11 cellular contexts compared by ENCODE assay signal in genomic region chr16:81717662-81718189, GRCh38.
DNase-seq lines count a peak whose midpoint lies in the region; ATAC-seq and TF ChIP-seq lines count a peak whose summit lies in the region.
"Had no signal": no experiment of that assay in that cellular context is flagged by ENCODE, and none has a peak within 500 bp of the region (broad histone marks: within the 10 kb centered on the region; RNA-seq: fewer than 3 reads in every experiment).

No MANE protein-coding gene starts in this region.

- peaks cover 0 to 2% (median 0%) of the 10 kb centered on the region in 3 donors for H3K36me3 Mint-ChIP-seq in CD8-positive, alpha-beta memory T cell
- H3K36me3 Mint-ChIP-seq in T-helper 17 cell (ENCODE audit: low read depth), result no peaks in the 10 kb centered on the region

- H3K9me3 Mint-ChIP-seq in CD8-positive, alpha-beta memory T cell, result no peaks in the 10 kb centered on the region
- H3K9me3 Mint-ChIP-seq: activated naive CD4-positive, alpha-beta T cell treated with anti-CD3 and anti-CD28 coated beads, Interleukin-2, amount 50 U/mL, for 72 hours had no signal

- intact Hi-C loops in ovary (cut with DNase I), result loop anchor here in 1 of 4 donors (5.0 kb wide), 1 partner anchor 90 kb away; no protein-coding TSS in a partner anchor

- H3K4me1 Mint-ChIP-seq in CD8-positive, alpha-beta memory T cell, result peaks cover 45 to 56% (median 56%) of the 10 kb centered on the region in 3 donors
- peaks cover 39% of the 10 kb centered on the region for H3K4me1 Mint-ChIP-seq in T-helper 17 cell

- H3K27ac Mint-ChIP-seq in CD8-positive, alpha-beta memory T cell, result peak overlapping the region; percentile 81 to 96 (median 94)
- peak overlapping the region; percentile 96 for H3K27ac Mint-ChIP-seq in T-helper 17 cell

- H3K4me3 Mint-ChIP-seq in CD8-positive, alpha-beta memory T cell, result peak overlapping the region; percentile 67 to 89 (median 72)
- peak overlapping the region; percentile 80 for H3K4me3 Mint-ChIP-seq in T-helper 17 cell

- no peak overlapping the region for H3K4me3 ChIP-seq in CD8-positive, alpha-beta memory T cell (ENCODE audit: low read length)
- H3K4me3 ChIP-seq in tibial nerve (no peak overlapping the region), ovary (no peak overlapping the region)

- ATAC-seq in T-helper 17 cell, result no peak

- peak overlapping the region; percentile 1 for H3K27ac ChIP-seq in CD8-positive, alpha-beta memory T cell (ENCODE audit: low read depth, low read length)
- no peak overlapping the region for H3K27ac ChIP-seq in tibial nerve
- no peak overlapping the region for H3K27ac ChIP-seq in ovary

- no peaks in the 10 kb centered on the region for H3K9me3 ChIP-seq in CD8-positive, alpha-beta memory T cell (ENCODE audit: low read length)
- H3K9me3 ChIP-seq in T-helper 17 cell (ENCODE audit: control insufficient read depth, low read length, poor library complexity, severe bottlenecking), result no peaks in the 10 kb centered on the region
- no peaks in the 10 kb centered on the region for H3K9me3 ChIP-seq in tibial nerve
- H3K9me3 ChIP-seq in ovary, result no peaks in the 10 kb centered on the region

- no peaks in the 10 kb centered on the region for H3K27me3 ChIP-seq in CD8-positive, alpha-beta memory T cell (ENCODE audit: insufficient read depth, low read length, poor library complexity, severe bottlenecking)
- no peaks in the 10 kb centered on the region for H3K27me3 ChIP-seq in tibial nerve
- H3K27me3 ChIP-seq in ovary, result no peaks in the 10 kb centered on the region

- POLR2A ChIA-PET in CD8-positive, alpha-beta memory T cell (lab: Charles Lee), result no interaction called here

- TF ChIP-seq CTCF in tibial nerve (IDR thresholded peaks at IDR 0.05), result no peak
- TF ChIP-seq CTCF in ovary (IDR thresholded peaks at IDR 0.05), result no peak

- peaks cover 42% of the 10 kb centered on the region for H3K4me1 ChIP-seq in CD8-positive, alpha-beta memory T cell (ENCODE audit: insufficient read depth, low read length)
- peaks cover 0 to 7% (median 2%) of the 10 kb centered on the region in 4 donors for H3K4me1 ChIP-seq in tibial nerve
- peaks cover 8% of the 10 kb centered on the region for H3K4me1 ChIP-seq in ovary (ENCODE audit: insufficient read depth)

- DNase-seq in A172 (ENCODE audit: low spot score) (peak; percentile 51), T-helper 17 cell (no peak), dermis microvascular lymphatic vessel endothelial cell (ENCODE audit: low read depth in 2 of 2) (peak; percentile 51 to 71), tibial nerve (ENCODE audit: low spot score in 2 of 2) (no peak), ovary (no peak), DMS 273 treated with DMSO at 0.1 percent for 48 hours (lab: John Stamatoyannopoulos, UW) (no peak), NCI-H345 (lab: John Stamatoyannopoulos, UW) (no peak)
- DNase-seq in CD8-positive, alpha-beta memory T cell, result peak in 2 of 5 donors; percentile 15 to 46
- DNase-seq: NCI-H1092 treated with DMSO at 0.1 percent for 48 hours; stimulated activated CD4-positive, alpha-beta T cell treated with anti-CD3 and anti-CD28 coated beads, Interleukin-4, amount 100 ng/mL, for 1 hour had no signal

- no peak for TF ChIP-seq EP300 in tibial nerve (IDR thresholded peaks at IDR 0.05)
- no peak for TF ChIP-seq EP300 in ovary (IDR thresholded peaks at IDR 0.05)

- no peaks in the 10 kb centered on the region for H3K27me3 Mint-ChIP-seq in CD8-positive, alpha-beta memory T cell
- no peaks in the 10 kb centered on the region for H3K27me3 Mint-ChIP-seq in T-helper 17 cell

- 70 to 72% methylated on average over 8 of the region's 8 CpGs for WGBS in tibial nerve, 2 donors
- 78 to 86% (median 81%) methylated on average over 8 of the region's 8 CpGs for WGBS in ovary, 3 donors

- TF ChIP-seq POLR2A in tibial nerve (IDR thresholded peaks at IDR 0.05) (no peak), ovary (IDR thresholded peaks at IDR 0.05) (no peak)

- CTCF ChIA-PET in CD8-positive, alpha-beta memory T cell (lab: Charles Lee), result interaction anchor here (0.7 to 1.7 kb wide), 6 partner anchors 9 to 95 kb away, joined by 3 to 14 read pairs (median 4); no protein-coding TSS in a partner anchor

- no peaks in the 10 kb centered on the region for H3K36me3 ChIP-seq in CD8-positive, alpha-beta memory T cell (ENCODE audit: insufficient read depth, low read length)
- H3K36me3 ChIP-seq in tibial nerve (no peaks in the 10 kb centered on the region), ovary (no peaks in the 10 kb centered on the region)

Comparison
In these comparisons a context has a peak if more than half of its experiments do, and no peak if none do; other contexts are left out.
1. DNase-seq: peak in A172 (single experiment) and dermis microvascular lymphatic vessel endothelial cell (2 of 2); none in T-helper 17 cell (0 of 3), tibial nerve (0 of 2), ovary (0 of 5), DMS 273 treated with DMSO at 0.1 percent for 48 hours (single experiment) and NCI-H345 (single experiment).